13 cellular contexts compared by ENCODE assay signal in the genomic region with DNA sequence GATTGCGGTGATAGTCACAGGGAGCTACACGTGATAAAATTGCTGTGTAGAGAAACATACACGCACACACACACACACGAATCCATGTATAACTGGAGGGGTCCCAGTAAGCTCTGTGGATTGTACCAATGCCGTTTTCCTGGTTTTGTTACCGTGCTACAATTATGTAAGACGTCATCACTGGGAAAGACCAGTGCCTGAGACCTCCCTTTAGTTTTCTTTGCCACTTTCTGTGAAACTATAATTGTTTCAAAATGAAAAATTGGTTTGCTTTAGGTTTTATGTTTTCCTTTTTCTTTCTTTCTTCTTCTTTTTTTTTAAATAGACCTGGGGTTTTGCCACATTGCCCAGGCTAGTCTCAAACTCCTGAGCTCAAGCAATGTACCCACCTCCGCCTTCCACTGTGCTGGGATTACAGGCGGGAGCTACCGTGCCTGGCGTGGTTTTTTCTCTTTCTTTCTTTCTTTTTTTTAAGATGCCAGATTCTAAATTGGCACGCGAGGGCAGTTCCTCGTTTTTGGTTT. TPM values are rescaled to one million over a fixed set of nuclear protein-coding genes. Genes with fewer than 3 reads are reported as not detected.
DNase-seq lines count a peak whose midpoint lies in the region; ATAC-seq and TF ChIP-seq lines count a peak whose summit lies in the region.
"Had no signal": no experiment of that assay in that cellular context is flagged by ENCODE, and none has a peak within 500 bp of the region (broad histone marks: within the 10 kb centered on the region; RNA-seq: fewer than 3 reads in every experiment).

No MANE protein-coding gene starts in this region.

- H3K4me1 ChIP-seq in OCI-LY7 (ENCODE audit: insufficient read depth, low read length, poor library complexity, severe bottlenecking) (peaks cover 72% of the 10 kb centered on the region), upper lobe of right lung (peaks cover 9% of the 10 kb centered on the region), tibial nerve (peaks cover 0 to 28% (median 2%) of the 10 kb centered on the region in 4 donors)

- no peak overlapping the region for H3K27ac ChIP-seq in OCI-LY7 (ENCODE audit: low read depth, low read length, poor library complexity, severe bottlenecking)
- H3K27ac ChIP-seq in upper lobe of right lung = no peak overlapping the region
- H3K27ac ChIP-seq in tibial nerve = no peak overlapping the region

- POLR2A ChIA-PET in OCI-LY7 (lab: Charles Lee) = interaction anchor here (0.6 to 2.2 kb wide), 7 partner anchors 8 to 1310 kb away, joined by 3 to 10 read pairs (median 5); partner anchors contain the start of gene MRNIP
- POLR2A ChIA-PET in HEK293T (lab: Yijun Ruan, JAX) = interaction anchor here (0.6 to 1.8 kb wide), 8 partner anchors 18 to 92 kb away, joined by 3 to 6 read pairs (median 4); partner anchors contain the start of gene TRIM52

- peak overlapping the region; percentile 91 for H3K27ac Mint-ChIP-seq in activated T-cell treated with anti-CD3 and anti-CD28 coated beads, Interleukin-2, amount 50 U/mL, for 72 hours
- H3K27ac Mint-ChIP-seq in glutamatergic neuron (ENCODE audit: unreplicated experiment) = no peak overlapping the region
- H3K27ac Mint-ChIP-seq in stimulated activated naive B cell treated with anti-CD40 and anti-IgM and Interleukin-4, amounts not matched to agents 10 μg/mL and 1 μg/mL and 100 μg/mL, for 72 hours = peak overlapping the region; percentile 77
- H3K27ac Mint-ChIP-seq: CD14-positive monocyte had no signal

- CTCF ChIA-PET in OCI-LY7 (lab: Charles Lee; ENCODE audit: unreplicated experiment) (interaction anchor here (1.0 kb wide), 1 partner anchor 16 kb away, joined by 3 read pairs; no protein-coding TSS in a partner anchor), HEK293T (lab: Yijun Ruan, JAX) (interaction anchor here (0.7 to 2.1 kb wide), 16 partner anchors 8 to 382 kb away, joined by 3 to 19 read pairs (median 3); partner anchors contain the start of gene ZFP62)

- H3K4me2 ChIP-seq in OCI-LY7 (ENCODE audit: low read length) = peak overlapping the region; percentile 59

- H2AFZ ChIP-seq in OCI-LY7 (ENCODE audit: low read length) = peak overlapping the region; percentile 62; the same call in 1 of the 2 replicates

- H3K79me2 ChIP-seq in OCI-LY7 (ENCODE audit: insufficient read depth, low read depth, low read length) = peaks cover 13% of the 10 kb centered on the region; the same call in 1 of the 2 replicates

- ATAC-seq in activated T-cell treated with anti-CD3 and anti-CD28 coated beads, Interleukin-2, amount 50 U/mL, for 72 hours (replicated peaks in 1 of 2) = no peak
- no peak for ATAC-seq in stimulated activated naive B cell treated with anti-CD40 and anti-IgM and Interleukin-4, amounts not matched to agents 10 μg/mL and 1 μg/mL and 100 μg/mL, for 72 hours (replicated peaks)
- ATAC-seq in upper lobe of right lung = no peak

- TF ChIP-seq CTCF in OCI-LY7 (conservative IDR thresholded peaks at IDR 0.05; ENCODE audit: low read length) = no peak
- no peak for TF ChIP-seq CTCF in glutamatergic neuron (IDR thresholded peaks at IDR 0.05; ENCODE audit: partially characterized antibody, unreplicated experiment)
- TF ChIP-seq CTCF in upper lobe of right lung (IDR thresholded peaks at IDR 0.05) = no peak
- TF ChIP-seq CTCF in tibial nerve (IDR thresholded peaks at IDR 0.05) = no peak

- no peaks in the 10 kb centered on the region for H4K20me1 ChIP-seq in OCI-LY7 (ENCODE audit: insufficient read depth, low read length)

- H3K27me3 Mint-ChIP-seq in activated T-cell treated with anti-CD3 and anti-CD28 coated beads, Interleukin-2, amount 50 U/mL, for 72 hours (ENCODE audit: low read depth) = peaks cover 28% of the 10 kb centered on the region
- peaks cover 25% of the 10 kb centered on the region for H3K27me3 Mint-ChIP-seq in glutamatergic neuron (ENCODE audit: unreplicated experiment)
- H3K27me3 Mint-ChIP-seq in stimulated activated naive B cell treated with anti-CD40 and anti-IgM and Interleukin-4, amounts not matched to agents 10 μg/mL and 1 μg/mL and 100 μg/mL, for 72 hours = peaks cover 64 to 68% of the 10 kb centered on the region in 2 donors

- no peaks in the 10 kb centered on the region for H3K36me3 ChIP-seq in OCI-LY7 (ENCODE audit: insufficient read depth, low read length)
- no peaks in the 10 kb centered on the region for H3K36me3 ChIP-seq in upper lobe of right lung
- no peaks in the 10 kb centered on the region for H3K36me3 ChIP-seq in tibial nerve

- H3K9me3 ChIP-seq in OCI-LY7 (ENCODE audit: low read length) = no peaks in the 10 kb centered on the region
- no peaks in the 10 kb centered on the region for H3K9me3 ChIP-seq in upper lobe of right lung
- no peaks in the 10 kb centered on the region for H3K9me3 ChIP-seq in tibial nerve

- no TSS peak for BruUV-seq in OCI-LY7 (replicated peaks; lab: Mats Ljungman, UMichigan)

- peak overlapping the region; percentile 56 for H3K4me3 ChIP-seq in OCI-LY7 (ENCODE audit: low read depth, low read length, poor library complexity, severe bottlenecking)
- no peak overlapping the region for H3K4me3 ChIP-seq in upper lobe of right lung
- H3K4me3 ChIP-seq in tibial nerve = no peak overlapping the region

- H3K9me2 ChIP-seq in OCI-LY7 (ENCODE audit: insufficient read depth, low read length) = no peaks in the 10 kb centered on the region

- H3K4me3 Mint-ChIP-seq in activated T-cell treated with anti-CD3 and anti-CD28 coated beads, Interleukin-2, amount 50 U/mL, for 72 hours = peak overlapping the region; percentile 70 to 80
- H3K4me3 Mint-ChIP-seq in glutamatergic neuron (ENCODE audit: unreplicated experiment) = peak overlapping the region; percentile 57
- H3K4me3 Mint-ChIP-seq in stimulated activated naive B cell treated with anti-CD40 and anti-IgM and Interleukin-4, amounts not matched to agents 10 μg/mL and 1 μg/mL and 100 μg/mL, for 72 hours = peak overlapping the region; percentile 30 to 31

- WGBS in tibial nerve, 2 donors = 31 to 40% methylated on average over 14 of the region's 14 CpGs

- peaks cover 90% of the 10 kb centered on the region for H3K27me3 ChIP-seq in upper lobe of right lung
- peaks cover 0 to 95% of the 10 kb centered on the region in 2 donors for H3K27me3 ChIP-seq in tibial nerve

- no peak for TF ChIP-seq POLR2A in tibial nerve (IDR thresholded peaks at IDR 0.05)

- peaks cover 90% of the 10 kb centered on the region for H3K4me1 Mint-ChIP-seq in activated T-cell treated with anti-CD3 and anti-CD28 coated beads, Interleukin-2, amount 50 U/mL, for 72 hours (ENCODE audit: low read depth)
- peaks cover 9% of the 10 kb centered on the region for H3K4me1 Mint-ChIP-seq in glutamatergic neuron (ENCODE audit: low read depth, unreplicated experiment)
- H3K4me1 Mint-ChIP-seq in stimulated activated naive B cell treated with anti-CD40 and anti-IgM and Interleukin-4, amounts not matched to agents 10 μg/mL and 1 μg/mL and 100 μg/mL, for 72 hours = peaks cover 30 to 52% of the 10 kb centered on the region in 2 donors

- H3K36me3 Mint-ChIP-seq in activated T-cell treated with anti-CD3 and anti-CD28 coated beads, Interleukin-2, amount 50 U/mL, for 72 hours (ENCODE audit: insufficient read depth in 2 of 2) = peaks cover 2% of the 10 kb centered on the region in 2 donors
- H3K36me3 Mint-ChIP-seq in glutamatergic neuron (ENCODE audit: unreplicated experiment) = peaks cover 4% of the 10 kb centered on the region
- peaks cover 10% of the 10 kb centered on the region in 2 donors for H3K36me3 Mint-ChIP-seq in stimulated activated naive B cell treated with anti-CD40 and anti-IgM and Interleukin-4, amounts not matched to agents 10 μg/mL and 1 μg/mL and 100 μg/mL, for 72 hours

- intact Hi-C loops in OCI-LY7 (cut with micrococcal nuclease; ENCODE audit: unreplicated experiment) (no loop called here), upper lobe of right lung (cut with DNase I) (no loop called here)

- no peak for DNase-seq in activated T-cell treated with anti-CD3 and anti-CD28 coated beads, Interleukin-2, amount 50 U/mL, for 72 hours
- DNase-seq in activated T-cell treated with anti-CD3 and anti-CD28 coated beads, Interleukin-2, amount 50 U/mL, for 48 hours = no peak
- DNase-seq in OCI-LY7 (ENCODE audit: low spot score) = no peak
- no peak for DNase-seq in glutamatergic neuron
- no peak for DNase-seq in stimulated activated naive B cell treated with anti-CD40 and anti-IgM and Interleukin-4, amounts not matched to agents 10 μg/mL and 1 μg/mL and 100 μg/mL, for 72 hours
- no peak for DNase-seq in upper lobe of right lung
- DNase-seq in tibial nerve (ENCODE audit: low spot score in 2 of 2) = no peak
- no peak for DNase-seq in HEK293T (ENCODE audit: extremely low spot score)
- DNase-seq: occipital lobe had no signal

- TF ChIP-seq EP300 in tibial nerve (IDR thresholded peaks at IDR 0.05) = no peak

- no peaks in the 10 kb centered on the region for H3K9me3 Mint-ChIP-seq in activated T-cell treated with anti-CD3 and anti-CD28 coated beads, Interleukin-2, amount 50 U/mL, for 72 hours
- peaks cover 18% of the 10 kb centered on the region for H3K9me3 Mint-ChIP-seq in glutamatergic neuron (ENCODE audit: unreplicated experiment)
- H3K9me3 Mint-ChIP-seq in stimulated activated naive B cell treated with anti-CD40 and anti-IgM and Interleukin-4, amounts not matched to agents 10 μg/mL and 1 μg/mL and 100 μg/mL, for 72 hours = peaks cover 8 to 9% of the 10 kb centered on the region in 2 donors

TF ChIP-seq in HEK293T, 16 proteins besides CTCF, POLR2A, EP300 and RAD21 (continues in another document):
- TF ChIP-seq LEF1 (IDR thresholded peaks at IDR 0.05; ENCODE audit: borderline replicate concordance) = no peak

RNA-seq across cellular contexts. Expression of gene OR2V2, which starts 21.3 kb away (rescaled TPM):
- total RNA-seq in activated T-cell treated with anti-CD3 and anti-CD28 coated beads, Interleukin-2, amount 50 U/mL, for 72 hours = not detected
- total RNA-seq in OCI-LY7 (2014; rRNA removed; shearing (Covaris generic)) = 0.06 and 0.23 TPM in 2 replicates
- total RNA-seq in OCI-LY7 (2022) (not detected in 2 replicates), glutamatergic neuron (ENCODE audit: unreplicated experiment) (not detected), upper lobe of right lung (not detected), tibial nerve (not detected)
- total RNA-seq: cerebellum; fibroblast of lung; occipital lobe; T-helper 1 cell treated with Interleukin-12 subunit alpha and Interleukin-12 subunit beta and Interleukin-4 antibody, amounts not matched to agents 30 ng/mL and 1 ng/mL, for 36 hours had no signal

RNA-seq across cellular contexts. Expression of gene TRIM7, which starts 36.3 kb away (rescaled TPM):
- total RNA-seq in activated T-cell treated with anti-CD3 and anti-CD28 coated beads, Interleukin-2, amount 50 U/mL, for 72 hours = 1 to 10 TPM; 2.4 to 2.9 TPM
- total RNA-seq in OCI-LY7 (2014; rRNA removed; shearing (Covaris generic)) = 0.22 and 0.44 TPM in 2 replicates
- total RNA-seq in OCI-LY7 (2022) (1.8 and 2.2 TPM in 2 replicates), glutamatergic neuron (ENCODE audit: unreplicated experiment) (0.93 TPM), upper lobe of right lung (4.9 TPM), tibial nerve (10 to 100 TPM in 3 of 4 donors, 1 to 10 TPM in 1; 3.7 to 12.1 (median 10.6) TPM)

RNA-seq across cellular contexts. Expression of gene OR2V1, which starts 37.7 kb away (rescaled TPM):
- total RNA-seq in activated T-cell treated with anti-CD3 and anti-CD28 coated beads, Interleukin-2, amount 50 U/mL, for 72 hours = not detected
- not detected in 2 replicates for total RNA-seq in OCI-LY7 (2014; rRNA removed; shearing (Covaris generic))
- total RNA-seq in OCI-LY7 (2022) = not detected in 2 replicates
- not detected for total RNA-seq in glutamatergic neuron (ENCODE audit: unreplicated experiment)
- not detected for total RNA-seq in upper lobe of right lung
- not detected for total RNA-seq in tibial nerve
- total RNA-seq: cerebellum; fibroblast of lung; occipital lobe; T-helper 1 cell treated with Interleukin-12 subunit alpha and Interleukin-12 subunit beta and Interleukin-4 antibody, amounts not matched to agents 30 ng/mL and 1 ng/mL, for 36 hours had no signal

RNA-seq across cellular contexts. Expression of gene TRIM41, which starts 54.4 kb away (rescaled TPM):
- total RNA-seq in activated T-cell treated with anti-CD3 and anti-CD28 coated beads, Interleukin-2, amount 50 U/mL, for 72 hours = 10 to 100 TPM; 42.1 to 52.1 TPM
- total RNA-seq in OCI-LY7 (2014; rRNA removed; shearing (Covaris generic)) = 30.2 and 30.4 TPM in 2 replicates
- total RNA-seq in OCI-LY7 (2022) (68.2 and 73.4 TPM in 2 replicates), glutamatergic neuron (ENCODE audit: unreplicated experiment) (28.8 TPM), upper lobe of right lung (26.9 TPM), tibial nerve (10 to 100 TPM; 17.9 to 25.7 (median 22.7) TPM)
